Comparison of ENCODE assay signal across 22 cellular contexts in genomic region chr2:176134045-176134444, GRCh38. TPM values are rescaled to one million over a fixed set of nuclear protein-coding genes. Genes with fewer than 3 reads are reported as not detected.
DNase-seq lines count a peak whose midpoint lies in the region; ATAC-seq and TF ChIP-seq lines count a peak whose summit lies in the region.
"Had no signal": no experiment of that assay in that cellular context is flagged by ENCODE, and none has a peak within 500 bp of the region (broad histone marks: within the 10 kb centered on the region; RNA-seq: fewer than 3 reads in every experiment).

No MANE protein-coding gene starts in this region.

- H3K4me3 Mint-ChIP-seq in nephron = peak overlapping the region; percentile 89 to 97 (median 97)

- H3K27ac ChIP-seq in adrenal gland (peak overlapping the region in 3 of 5 donors; percentile 94 to 97 (median 97)), uterus (peak overlapping the region; percentile 98 to 99), heart left ventricle (no peak overlapping the region)
- H3K27ac ChIP-seq: BLaER1 treated with 17β-estradiol and CSF1 and Interleukin-3, amounts not matched to agents 10 nM and 100 nM; RWPE1; SJCRH30 had no signal

- no peak for TF ChIP-seq CTCF in adrenal gland (IDR thresholded peaks at IDR 0.05)
- TF ChIP-seq CTCF in nephron (IDR thresholded peaks at IDR 0.05; ENCODE audit: unreplicated experiment in 3 of 3) = no peak
- TF ChIP-seq CTCF in uterus (IDR thresholded peaks at IDR 0.05) = no peak
- no peak for TF ChIP-seq CTCF in heart left ventricle (IDR thresholded peaks at IDR 0.05)

- DNase-seq in NCI-H748 (lab: John Stamatoyannopoulos, UW; ENCODE audit: unreplicated experiment) (peak; percentile 26), NCI-H748 treated with DMSO at 0.1 percent for 48 hours (lab: John Stamatoyannopoulos, UW) (no peak), adrenal gland (peak in 2 of 7 donors; percentile 15 to 42), uterus (no peak), heart left ventricle (no peak), hippocampal formation (lab: John Stamatoyannopoulos, UW) (no peak)
- DNase-seq: 8988T; CD8-positive, alpha-beta memory T cell; HCEC 1CT; KG1; NCI-H1092; NCI-H146; NCI-H2081; NCI-H2227 treated with DMSO at 0.1 percent for 48 hours; NCI-H524 treated with DMSO at 0.1 percent for 48 hours; OCI-M1 had no signal

- H3K4me3 ChIP-seq in adrenal gland = no peak overlapping the region
- no peak overlapping the region for H3K4me3 ChIP-seq in uterus
- no peak overlapping the region for H3K4me3 ChIP-seq in heart left ventricle
- H3K4me3 ChIP-seq: BLaER1 treated with 17β-estradiol and CSF1 and Interleukin-3, amounts not matched to agents 10 nM and 100 nM; SJCRH30 had no signal

- peaks cover 42% of the 10 kb centered on the region for H3K4me1 Mint-ChIP-seq in nephron

- WGBS in adrenal gland, 4 donors = 72 to 82% (median 78%) methylated on average over 4 of the region's 4 CpGs
- WGBS in heart left ventricle, 4 donors = 20 to 51% (median 41%) methylated on average over 4 of the region's 4 CpGs

- no peak for TF ChIP-seq POLR2A in adrenal gland (IDR thresholded peaks at IDR 0.05)
- no peak for TF ChIP-seq POLR2A in uterus (IDR thresholded peaks at IDR 0.05)
- no peak for TF ChIP-seq POLR2A in heart left ventricle (IDR thresholded peaks at IDR 0.05)

- peak overlapping the region; percentile 99 to 100 (median 99) for H3K27ac Mint-ChIP-seq in nephron

- ATAC-seq in HG02571 (IDR thresholded peaks at IDR 0.05; ENCODE audit: unreplicated experiment) (no peak), heart left ventricle (no peak)

- H3K9me3 Mint-ChIP-seq in nephron = no peaks in the 10 kb centered on the region

- H3K36me3 ChIP-seq in adrenal gland (replicated peaks in 1 of 2) (peaks cover 0 to 2% of the 10 kb centered on the region in 2 donors), uterus (no peaks in the 10 kb centered on the region), heart left ventricle (no peaks in the 10 kb centered on the region)
- H3K36me3 ChIP-seq: BLaER1 treated with 17β-estradiol and CSF1 and Interleukin-3, amounts not matched to agents 10 nM and 100 nM; SJCRH30 had no signal

- H3K4me1 ChIP-seq in adrenal gland (replicated peaks in 1 of 2) = peaks cover 25 to 43% of the 10 kb centered on the region in 2 donors
- H3K4me1 ChIP-seq in uterus = peaks cover 0 to 15% of the 10 kb centered on the region in 2 donors
- H3K4me1 ChIP-seq in heart left ventricle = peaks cover 0 to 34% (median 10%) of the 10 kb centered on the region in 12 donors

- H3K27me3 ChIP-seq in adrenal gland = no peaks in the 10 kb centered on the region
- H3K27me3 ChIP-seq in uterus = no peaks in the 10 kb centered on the region
- H3K27me3 ChIP-seq in heart left ventricle = peaks cover 71 to 99% (median 96%) of the 10 kb centered on the region in 9 donors
- H3K27me3 ChIP-seq: SJCRH30 had no signal

- intact Hi-C loops in adrenal gland (cut with DNase I) = no loop called here
- intact Hi-C loops in uterus (cut with DNase I; ENCODE audit: low total_unique reads) = no loop called here
- intact Hi-C loops in heart left ventricle (cut with DNase I) = loop anchor here in 2 of 10 donors (5.0 to 10.0 kb wide), 2 partner anchors 678 to 681 kb away; no protein-coding TSS in a partner anchor

- H3K36me3 Mint-ChIP-seq in nephron (ENCODE audit: low read depth) = peaks cover 33% of the 10 kb centered on the region
- H3K36me3 Mint-ChIP-seq: CD8-positive, alpha-beta memory T cell had no signal

- H3K9me3 ChIP-seq in adrenal gland (replicated peaks in 1 of 3) (no peaks in the 10 kb centered on the region), uterus (no peaks in the 10 kb centered on the region), heart left ventricle (no peaks in the 10 kb centered on the region)
- H3K9me3 ChIP-seq: SJCRH30 had no signal

- peaks cover 8% of the 10 kb centered on the region for H3K27me3 Mint-ChIP-seq in nephron (ENCODE audit: low read depth)

RNA-seq across cellular contexts. Expression of gene HOXD8, which starts 4.5 kb away (rescaled TPM):
- 10 to 100 TPM; 11.3 to 46.2 (median 35.0) TPM for total RNA-seq in adrenal gland
- 10 to 100 TPM; 14.4 to 19.8 (median 17.3) TPM for polyA plus RNA-seq in adrenal gland
- 10 to 100 TPM; 25.8 to 75.6 (median 48.0) TPM for total RNA-seq in uterus
- 1 to 10 TPM in 3 of 9 donors, under 1 TPM in 6; 0.37 to 1.8 (median 0.59) TPM for total RNA-seq in heart left ventricle
- under 1 TPM; 0.21 to 0.42 TPM for polyA plus RNA-seq in heart left ventricle
- total RNA-seq: CD8-positive, alpha-beta memory T cell; MCF 10A had no signal
- polyA plus RNA-seq: CD8-positive, alpha-beta memory T cell had no signal

RNA-seq across cellular contexts. Expression of gene HOXD9, which starts 11.5 kb away (rescaled TPM):
- 10 to 100 TPM in 4 of 8 donors, 1 to 10 TPM in 4; 2.7 to 35.6 (median 10.1) TPM for total RNA-seq in adrenal gland
- 1 to 10 TPM; 2.5 to 7.6 (median 7.5) TPM for polyA plus RNA-seq in adrenal gland
- 10 to 100 TPM in 3 of 4 donors, 1 to 10 TPM in 1; 3.8 to 78.1 (median 46.4) TPM for total RNA-seq in uterus
- under 1 TPM in 2 of 9 donors, not detected in 7; 0.40 to 0.43 TPM for total RNA-seq in heart left ventricle
- polyA plus RNA-seq in heart left ventricle = under 1 TPM in 1 of 2 donors, not detected in 1; 0.23 TPM
- total RNA-seq: CD8-positive, alpha-beta memory T cell; MCF 10A had no signal
- polyA plus RNA-seq: CD8-positive, alpha-beta memory T cell had no signal

RNA-seq across cellular contexts. Expression of gene HOXD4, which starts 17.3 kb away (rescaled TPM):
- 10 to 100 TPM in 4 of 8 donors, 1 to 10 TPM in 4; 1.9 to 20.2 (median 7.5) TPM for total RNA-seq in adrenal gland
- polyA plus RNA-seq in adrenal gland = 10 to 100 TPM in 2 of 3 donors, 1 to 10 TPM in 1; 2.2 to 38.5 (median 27.0) TPM
- total RNA-seq in uterus = 10 to 100 TPM in 2 of 4 donors, 1 to 10 TPM in 2; 6.8 to 41.6 (median 13.0) TPM
- under 1 TPM in 7 of 9 donors, not detected in 2; 0.17 to 0.96 (median 0.42) TPM for total RNA-seq in heart left ventricle
- under 1 TPM; 0.10 to 0.19 TPM for polyA plus RNA-seq in heart left ventricle
- total RNA-seq: CD8-positive, alpha-beta memory T cell; MCF 10A; SJCRH30 had no signal
- polyA plus RNA-seq: CD8-positive, alpha-beta memory T cell had no signal

RNA-seq across cellular contexts. Expression of gene HOXD10, which starts 17.5 kb away (rescaled TPM):
- total RNA-seq in adrenal gland (under 1 TPM in 2 of 8 donors, not detected in 6; 0.14 to 0.23 TPM), uterus (10 to 100 TPM in 3 of 4 donors, 1 to 10 TPM in 1; 6.8 to 81.0 (median 53.6) TPM), heart left ventricle (under 1 TPM in 1 of 9 donors, not detected in 8; 0.43 TPM)
- polyA plus RNA-seq in adrenal gland (under 1 TPM in 1 of 3 donors, not detected in 2; 0.11 TPM), heart left ventricle (under 1 TPM in 1 of 2 donors, not detected in 1; 0.03 TPM)
- total RNA-seq: CD8-positive, alpha-beta memory T cell; MCF 10A had no signal
- polyA plus RNA-seq: CD8-positive, alpha-beta memory T cell had no signal

RNA-seq across cellular contexts. Expression of gene HOXD3, which starts 23.1 kb away (rescaled TPM):
- total RNA-seq in adrenal gland (10 to 100 TPM in 4 of 8 donors, 1 to 10 TPM in 4; 3.3 to 41.3 (median 10.6) TPM), uterus (10 to 100 TPM; 14.7 to 61.2 (median 22.7) TPM), heart left ventricle (1 to 10 TPM in 2 of 9 donors, under 1 TPM in 7; 0.35 to 1.4 (median 0.56) TPM)
- polyA plus RNA-seq in adrenal gland (10 to 100 TPM in 2 of 3 donors, 1 to 10 TPM in 1; 2.0 to 15.9 (median 12.5) TPM), heart left ventricle (under 1 TPM; 0.04 to 0.30 TPM)
- total RNA-seq: CD8-positive, alpha-beta memory T cell; MCF 10A; SJCRH30 had no signal
- polyA plus RNA-seq: CD8-positive, alpha-beta memory T cell had no signal

Comparison
In these comparisons a context has a peak if more than half of its experiments do, and no peak if none do; other contexts are left out.
1. H3K27ac ChIP-seq: peak in adrenal gland (3 of 5) and uterus (2 of 2); none in heart left ventricle (0 of 12).
2. RNA of gene HOXD8, which starts 4.5 kb away (total RNA-seq): 25.8 to 75.6 TPM in uterus and 11.3 to 46.2 TPM in adrenal gland; 0.37 to 1.8 TPM in heart left ventricle; every median in the first group is over 4 times any median in the second.